9 cellular contexts compared by ENCODE assay signal in the genomic region with DNA sequence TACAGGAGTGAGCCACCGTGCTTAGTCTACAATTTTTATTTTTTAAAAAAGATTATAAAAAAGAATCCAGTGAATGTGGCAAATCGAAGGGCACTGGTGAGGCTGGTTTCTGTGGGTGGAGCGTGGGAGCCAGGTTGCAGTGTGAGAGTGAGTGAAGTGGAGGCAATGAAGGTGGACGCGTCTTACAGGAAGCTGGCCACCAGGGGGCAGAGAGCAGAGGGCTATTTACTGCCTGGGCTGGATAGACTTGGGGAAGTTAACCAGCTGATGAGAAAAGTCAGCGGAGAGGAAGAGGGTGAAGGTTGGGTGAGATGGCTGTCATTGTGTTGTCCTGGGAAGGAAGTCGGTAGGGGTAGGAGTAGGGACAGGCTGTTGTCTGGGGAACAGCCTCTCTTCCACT. TPM values are rescaled to one million over a fixed set of nuclear protein-coding genes. Genes with fewer than 3 reads are reported as not detected.
DNase-seq lines count a peak whose midpoint lies in the region; ATAC-seq and TF ChIP-seq lines count a peak whose summit lies in the region.
"Had no signal": no experiment of that assay in that cellular context is flagged by ENCODE, and none has a peak within 500 bp of the region (broad histone marks: within the 10 kb centered on the region; RNA-seq: fewer than 3 reads in every experiment).

No MANE protein-coding gene starts in this region.

- no peaks in the 10 kb centered on the region for H3K9me3 ChIP-seq in prostate gland

- WGBS in prostate gland, result 37% methylated on average over 7 of the region's 7 CpGs

- H3K4me3 ChIP-seq in fibroblast of the aortic adventitia (ENCODE audit: low read depth, low read length) (no peak overlapping the region), prostate gland (no peak overlapping the region)

- intact Hi-C loops in prostate gland (cut with DNase I), result no loop called here

- H3K4me1 ChIP-seq in prostate gland (replicated peaks), result no peaks in the 10 kb centered on the region

- DNase-seq in Ammon's horn (ENCODE audit: low spot score) (peak; percentile 22), NCI-H2029 treated with DMSO at 0.1 percent for 48 hours (lab: John Stamatoyannopoulos, UW) (peak; percentile 8), fibroblast of the aortic adventitia (ENCODE audit: low read depth) (peak; percentile 31), prostate gland (ENCODE audit: low spot score) (peak; percentile 13)
- DNase-seq in activated CD4-positive, alpha-beta T cell treated with anti-CD3 and anti-CD28 coated beads, Interleukin-2, amount 50 U/mL, for 1 hour, result peak; percentile 13
- no peak for DNase-seq in effector CD8-positive, alpha-beta T cell (lab: John Stamatoyannopoulos, UW)

- H3K27me3 ChIP-seq in prostate gland (replicated peaks; ENCODE audit: insufficient read depth), result no peaks in the 10 kb centered on the region

- H3K36me3 ChIP-seq in prostate gland, result no peaks in the 10 kb centered on the region

- no peak overlapping the region for H3K27ac ChIP-seq in prostate gland

- TF ChIP-seq POLR2A in prostate gland (IDR thresholded peaks at IDR 0.05), result no peak

- peak; percentile 70 for ATAC-seq in GM18508 (IDR thresholded peaks at IDR 0.05; ENCODE audit: insufficient read depth, unreplicated experiment)
- peak; percentile 96 for ATAC-seq in HG02870 (IDR thresholded peaks at IDR 0.05; ENCODE audit: unreplicated experiment)

- TF ChIP-seq CTCF in fibroblast of the aortic adventitia (IDR thresholded peaks at IDR 0.05; ENCODE audit: insufficient read depth, low read length), result peak; percentile 70
- peak in 2 of 4 experiments; percentile 28 to 50 for TF ChIP-seq CTCF in prostate gland (IDR thresholded peaks at IDR 0.05)

RNA-seq across cellular contexts. Expression of gene SCTR, which starts 6.8 kb away (rescaled TPM):
- not detected in 2 replicates for total RNA-seq in fibroblast of the aortic adventitia (ENCODE audit: low replicate concordance)
- not detected for total RNA-seq in prostate gland
- total RNA-seq: mononuclear cell had no signal

RNA-seq across cellular contexts. Expression of gene CFAP221, which starts 26.8 kb away (rescaled TPM):
- not detected in 2 replicates for total RNA-seq in fibroblast of the aortic adventitia (ENCODE audit: low replicate concordance)
- 10 to 100 TPM in 1 of 2 donors, not detected in 1; 18.3 TPM for total RNA-seq in prostate gland
